In genomic region chr4:102842367-102842766, GRCh38 we compare ENCODE assay signal across 31 cellular contexts.
"Had no signal": no experiment of that assay in that cellular context is flagged by ENCODE, and none has a peak within 500 bp of the region (broad histone marks: within the 10 kb centered on the region; RNA-seq: fewer than 3 reads in every experiment).

No MANE protein-coding gene starts in this region.

- H2AFZ ChIP-seq: hepatocyte, neural progenitor cell, parathyroid adenoma had no signal

- H3K9ac ChIP-seq: neural progenitor cell, parathyroid adenoma had no signal

- DNase-seq: activated CD4-positive, alpha-beta T cell treated with anti-CD3 and anti-CD28 coated beads for 4 hours; activated CD4-positive, alpha-beta T cell treated with anti-CD3 and anti-CD28 coated beads, Interleukin-2, amount 50 U/mL, for 4 hours; activated CD4-positive, CD25-positive, alpha-beta regulatory T cell; activated CD8-positive, alpha-beta memory T cell treated with anti-CD3 and anti-CD28 coated beads, Interleukin-2, amount 50 U/mL, for 4 hours; activated gamma-delta T cell; activated naive CD4-positive, alpha-beta T cell treated with anti-CD3 and anti-CD28 coated beads, Interleukin-2, amount 50 U/mL, for 16 hours; activated T-cell treated with anti-CD3 and anti-CD28 coated beads, Interleukin-2, amount 50 U/mL, for 1 hour; anterior cingulate cortex; colonic mucosa; dorsolateral prefrontal cortex; effector memory CD4-positive, alpha-beta T cell; islet precursor cell; mammary epithelial cell; midbrain; naive thymus-derived CD8-positive, alpha-beta T cell; occipital lobe; psoas muscle; stimulated activated CD4-positive, alpha-beta T cell treated with anti-CD3 and anti-CD28 coated beads, Interleukin-1b, Interleukin-23, amount 100 ng/mL, for 48 hours; stimulated activated CD4-positive, alpha-beta T cell treated with anti-CD3 and anti-CD28 coated beads, Interleukin-4, amount 100 ng/mL, for 4 hours; stimulated activated naive CD4-positive, alpha-beta T cell; T-helper 1 cell; testis; transverse colon had no signal

- H3K4me1 Mint-ChIP-seq: central memory CD8-positive, alpha-beta T cell; neural progenitor cell had no signal

- H3K27me3 Mint-ChIP-seq: central memory CD8-positive, alpha-beta T cell; naive thymus-derived CD8-positive, alpha-beta T cell had no signal

- H3K27ac ChIP-seq: colonic mucosa, dorsolateral prefrontal cortex, gastroesophageal sphincter, hepatocyte, neural progenitor cell, parathyroid adenoma, psoas muscle, testis, transverse colon had no signal

- H3K9me3 Mint-ChIP-seq: activated T-helper 1 cell treated with anti-CD3 and anti-CD28 coated beads, Interleukin-12 subunit alpha, Interleukin-12 subunit beta, Interleukin-2, Interleukin-4 antibody, amounts not matched to agents 30 ng/mL and 10 ng/mL and 1 ng/mL, durations not matched to agents 14 hours and 24 hours and 36 hours; central memory CD8-positive, alpha-beta T cell; naive thymus-derived CD8-positive, alpha-beta T cell; neural progenitor cell had no signal

- H3K9me3 ChIP-seq: colonic mucosa, gastroesophageal sphincter, psoas muscle, testis, transverse colon had no signal

- H3K4me3 Mint-ChIP-seq: activated T-helper 1 cell treated with anti-CD3 and anti-CD28 coated beads, Interleukin-12 subunit alpha, Interleukin-12 subunit beta, Interleukin-2, Interleukin-4 antibody, amounts not matched to agents 30 ng/mL and 10 ng/mL and 1 ng/mL, durations not matched to agents 14 hours and 24 hours and 36 hours; central memory CD8-positive, alpha-beta T cell; naive thymus-derived CD8-positive, alpha-beta T cell; neural progenitor cell; T-helper 2 cell treated with Interferon-gamma antibody and Interleukin-4, amounts not matched to agents 5 μg/mL and 100 μg/mL, for 36 hours had no signal

- H3K36me3 ChIP-seq: colonic mucosa, neural progenitor cell, transverse colon had no signal

- H3K4me1 ChIP-seq: colonic mucosa, gastroesophageal sphincter, neural progenitor cell, parathyroid adenoma, psoas muscle, testis, transverse colon had no signal

- H3K27me3 ChIP-seq: colonic mucosa, dorsolateral prefrontal cortex, gastroesophageal sphincter, hepatocyte, neural progenitor cell, testis, transverse colon had no signal

- H3K27ac Mint-ChIP-seq: activated T-helper 1 cell treated with anti-CD3 and anti-CD28 coated beads, Interleukin-12 subunit alpha, Interleukin-12 subunit beta, Interleukin-2, Interleukin-4 antibody, amounts not matched to agents 30 ng/mL and 10 ng/mL and 1 ng/mL, durations not matched to agents 14 hours and 24 hours and 36 hours; naive thymus-derived CD8-positive, alpha-beta T cell; neural progenitor cell; T-helper 2 cell treated with Interferon-gamma antibody and Interleukin-4, amounts not matched to agents 5 μg/mL and 100 μg/mL, for 36 hours had no signal

- H3K4me3 ChIP-seq: colonic mucosa, dorsolateral prefrontal cortex, gastroesophageal sphincter, hepatocyte, neural progenitor cell, psoas muscle, smooth muscle cell, testis, transverse colon had no signal

- ATAC-seq: gastroesophageal sphincter; naive thymus-derived CD8-positive, alpha-beta T cell; psoas muscle had no signal

- H3K4me2 ChIP-seq: hepatocyte, neural progenitor cell, smooth muscle cell had no signal

- H3K79me2 ChIP-seq: hepatocyte, parathyroid adenoma had no signal
